In genomic region chr21:35136586-35137254, GRCh38 we compare ENCODE assay signal across 1 cellular context.
TF ChIP-seq lines count a peak whose summit lies in the region.

No MANE protein-coding gene starts in this region.

TF ChIP-seq in HepG2, 621 proteins besides CTCF, POLR2A, EP300 and RAD21 (continued from another document):
- TF ChIP-seq MLXIP (CRISPR knock-in tag; IDR thresholded peaks at IDR 0.05; ENCODE audit: borderline replicate concordance): no peak
